Comparison of ENCODE assay signal across 8 cellular contexts in the genomic region with DNA sequence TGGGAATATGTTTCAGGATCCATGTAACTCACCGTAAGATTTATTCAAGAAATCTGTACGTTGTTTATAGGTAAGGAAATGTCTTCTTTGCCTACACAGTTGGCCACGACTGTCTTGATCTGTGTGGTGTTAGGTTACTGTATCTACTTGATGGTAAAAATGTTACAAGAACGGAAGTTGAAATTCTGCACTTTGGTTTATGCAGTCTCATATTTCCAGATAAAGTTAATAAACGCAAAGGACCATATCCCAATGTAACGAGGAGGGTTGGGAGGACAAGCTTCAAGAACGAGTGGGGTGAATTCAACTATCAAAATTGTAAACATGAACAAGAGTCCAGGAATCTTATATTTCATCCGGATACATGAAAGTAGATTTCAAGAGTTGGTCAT. TPM values are rescaled to one million over a fixed set of nuclear protein-coding genes. Genes with fewer than 3 reads are reported as not detected.
DNase-seq lines count a peak whose midpoint lies in the region; ATAC-seq lines count a peak whose summit lies in the region.

No MANE protein-coding gene starts in this region.

- peak overlapping the region; percentile 99 for H3K27ac Mint-ChIP-seq in activated CD4-positive, alpha-beta T cell treated with anti-CD3 and anti-CD28 coated beads, Interleukin-2, amount 10 ng/mL, durations not matched to agents 7 days and 5 days
- peak overlapping the region; percentile 96 for H3K27ac Mint-ChIP-seq in activated CD4-positive, alpha-beta memory T cell treated with anti-CD3 and anti-CD28 coated beads, Interleukin-2, amount 10 ng/mL, durations not matched to agents 7 days and 5 days
- peak overlapping the region; percentile 94 for H3K27ac Mint-ChIP-seq in stimulated activated effector memory CD8-positive, alpha-beta T cell treated with anti-CD3 and anti-CD28 coated beads, Interleukin-12 subunit alpha, Interleukin-12 subunit beta, amount 100 ng/mL, for 72 hours

- no peaks in the 10 kb centered on the region for H3K9me3 Mint-ChIP-seq in activated CD4-positive, alpha-beta T cell treated with anti-CD3 and anti-CD28 coated beads, Interleukin-2, amount 10 ng/mL, durations not matched to agents 7 days and 5 days
- H3K9me3 Mint-ChIP-seq in activated CD4-positive, alpha-beta memory T cell treated with anti-CD3 and anti-CD28 coated beads, Interleukin-2, amount 10 ng/mL, durations not matched to agents 7 days and 5 days: no peaks in the 10 kb centered on the region
- no peaks in the 10 kb centered on the region for H3K9me3 Mint-ChIP-seq in stimulated activated effector memory CD8-positive, alpha-beta T cell treated with anti-CD3 and anti-CD28 coated beads, Interleukin-12 subunit alpha, Interleukin-12 subunit beta, amount 100 ng/mL, for 72 hours

- H3K4me3 Mint-ChIP-seq in activated CD4-positive, alpha-beta T cell treated with anti-CD3 and anti-CD28 coated beads, Interleukin-2, amount 10 ng/mL, durations not matched to agents 7 days and 5 days: peak overlapping the region; percentile 99
- peak overlapping the region; percentile 100 for H3K4me3 Mint-ChIP-seq in activated CD4-positive, alpha-beta memory T cell treated with anti-CD3 and anti-CD28 coated beads, Interleukin-2, amount 10 ng/mL, durations not matched to agents 7 days and 5 days
- no peak overlapping the region for H3K4me3 Mint-ChIP-seq in stimulated activated effector memory CD8-positive, alpha-beta T cell treated with anti-CD3 and anti-CD28 coated beads, Interleukin-12 subunit alpha, Interleukin-12 subunit beta, amount 100 ng/mL, for 72 hours

- DNase-seq in activated CD4-positive, alpha-beta T cell treated with anti-CD3 and anti-CD28 coated beads, Interleukin-2, amount 10 ng/mL, durations not matched to agents 7 days and 5 days: no peak
- no peak for DNase-seq in activated CD4-positive, alpha-beta T cell treated with anti-CD3 and anti-CD28 coated beads, Interleukin-2, amount 50 U/mL, for 1 hour
- no peak for DNase-seq in activated CD4-positive, alpha-beta memory T cell treated with anti-CD3 and anti-CD28 coated beads, Interleukin-2, amount 10 ng/mL, durations not matched to agents 7 days and 5 days
- DNase-seq in iPS DF 6.9 (ENCODE audit: low read depth, low spot score) (no peak), OCI-M1 (lab: John Stamatoyannopoulos, UW) (no peak), NCI-H774 (lab: John Stamatoyannopoulos, UW) (no peak), mucosa of gallbladder (ENCODE audit: low spot score) (no peak)
- DNase-seq in stimulated activated effector memory CD8-positive, alpha-beta T cell treated with anti-CD3 and anti-CD28 coated beads, Interleukin-12 subunit alpha, Interleukin-12 subunit beta, amount 100 ng/mL, for 72 hours (ENCODE audit: low spot score in 2 of 2): no peak

- ATAC-seq in stimulated activated effector memory CD8-positive, alpha-beta T cell treated with anti-CD3 and anti-CD28 coated beads, Interleukin-12 subunit alpha, Interleukin-12 subunit beta, amount 100 ng/mL, for 72 hours: no peak

- H3K4me1 Mint-ChIP-seq in activated CD4-positive, alpha-beta T cell treated with anti-CD3 and anti-CD28 coated beads, Interleukin-2, amount 10 ng/mL, durations not matched to agents 7 days and 5 days: peaks cover 23% of the 10 kb centered on the region
- H3K4me1 Mint-ChIP-seq in activated CD4-positive, alpha-beta memory T cell treated with anti-CD3 and anti-CD28 coated beads, Interleukin-2, amount 10 ng/mL, durations not matched to agents 7 days and 5 days: peaks cover 17% of the 10 kb centered on the region
- H3K4me1 Mint-ChIP-seq in stimulated activated effector memory CD8-positive, alpha-beta T cell treated with anti-CD3 and anti-CD28 coated beads, Interleukin-12 subunit alpha, Interleukin-12 subunit beta, amount 100 ng/mL, for 72 hours: peaks cover 25% of the 10 kb centered on the region

- H3K27me3 Mint-ChIP-seq in activated CD4-positive, alpha-beta T cell treated with anti-CD3 and anti-CD28 coated beads, Interleukin-2, amount 10 ng/mL, durations not matched to agents 7 days and 5 days: no peaks in the 10 kb centered on the region
- no peaks in the 10 kb centered on the region for H3K27me3 Mint-ChIP-seq in activated CD4-positive, alpha-beta memory T cell treated with anti-CD3 and anti-CD28 coated beads, Interleukin-2, amount 10 ng/mL, durations not matched to agents 7 days and 5 days

- peaks cover 3% of the 10 kb centered on the region; the same call in 1 of the 2 replicates for H3K4me1 ChIP-seq in iPS DF 6.9 (ENCODE audit: control insufficient read depth, insufficient read depth, low read length)

- H3K4me3 ChIP-seq in iPS DF 6.9 (ENCODE audit: low read length): peak overlapping the region; percentile 98; the same call in 1 of the 2 replicates

- H3K27me3 ChIP-seq in iPS DF 6.9 (ENCODE audit: control insufficient read depth, insufficient read depth, low read length): no peaks in the 10 kb centered on the region

- no peak overlapping the region for H3K27ac ChIP-seq in iPS DF 6.9 (ENCODE audit: low read length)

- no CpG with 5 or more reads among the region's 8 CpGs for WGBS in iPS DF 6.9 (ENCODE audit: insufficient coverage, insufficient read length)

- no peaks in the 10 kb centered on the region for H3K36me3 ChIP-seq in iPS DF 6.9 (ENCODE audit: control insufficient read depth, insufficient read depth, low read length)

- POLR2A ChIA-PET in activated CD4-positive, alpha-beta T cell treated with anti-CD3 and anti-CD28 coated beads, Interleukin-2, amount 10 ng/mL, durations not matched to agents 7 days and 5 days (lab: Charles Lee): no interaction called here
- POLR2A ChIA-PET in activated CD4-positive, alpha-beta memory T cell treated with anti-CD3 and anti-CD28 coated beads, Interleukin-2, amount 10 ng/mL, durations not matched to agents 7 days and 5 days (lab: Charles Lee): interaction anchor here (1.0 to 6.3 kb wide), 6 partner anchors 9 to 181 kb away, joined by 4 to 58 read pairs (median 5); a partner anchor contains a TSS

- H3K9me3 ChIP-seq in iPS DF 6.9 (ENCODE audit: control insufficient read depth, insufficient read depth, low read length): no peaks in the 10 kb centered on the region

- CTCF ChIA-PET in activated CD4-positive, alpha-beta T cell treated with anti-CD3 and anti-CD28 coated beads, Interleukin-2, amount 10 ng/mL, durations not matched to agents 7 days and 5 days (lab: Charles Lee): interaction anchor here (0.5 kb wide), 1 partner anchor 90 kb away, joined by 3 read pairs; no protein-coding TSS in a partner anchor
- CTCF ChIA-PET in activated CD4-positive, alpha-beta memory T cell treated with anti-CD3 and anti-CD28 coated beads, Interleukin-2, amount 10 ng/mL, durations not matched to agents 7 days and 5 days (lab: Charles Lee): interaction anchor here (0.6 to 4.9 kb wide), 4 partner anchors 25 to 50 kb away, joined by 3 to 26 read pairs (median 4); a partner anchor contains a TSS

- H3K36me3 Mint-ChIP-seq in activated CD4-positive, alpha-beta T cell treated with anti-CD3 and anti-CD28 coated beads, Interleukin-2, amount 10 ng/mL, durations not matched to agents 7 days and 5 days (ENCODE audit: low read depth): peaks cover 1% of the 10 kb centered on the region
- peaks cover 13% of the 10 kb centered on the region for H3K36me3 Mint-ChIP-seq in activated CD4-positive, alpha-beta memory T cell treated with anti-CD3 and anti-CD28 coated beads, Interleukin-2, amount 10 ng/mL, durations not matched to agents 7 days and 5 days (ENCODE audit: low read depth)
- H3K36me3 Mint-ChIP-seq in stimulated activated effector memory CD8-positive, alpha-beta T cell treated with anti-CD3 and anti-CD28 coated beads, Interleukin-12 subunit alpha, Interleukin-12 subunit beta, amount 100 ng/mL, for 72 hours: peaks cover 15% of the 10 kb centered on the region

RNA-seq across cellular contexts. Expression of a gene that starts 1.0 kb away (rescaled TPM):
- 10 to 100 TPM; 18.3 to 20.4 TPM for total RNA-seq in activated CD4-positive, alpha-beta T cell treated with anti-CD3 and anti-CD28 coated beads, Interleukin-2, amount 10 ng/mL, durations not matched to agents 7 days and 5 days
- total RNA-seq in activated CD4-positive, alpha-beta memory T cell treated with anti-CD3 and anti-CD28 coated beads, Interleukin-2, amount 10 ng/mL, durations not matched to agents 7 days and 5 days: 10 to 100 TPM; 19.9 to 20.1 TPM
- 18.6 TPM for total RNA-seq in mucosa of gallbladder

RNA-seq across cellular contexts. Expression of a gene that starts 50.6 kb away (rescaled TPM):
- total RNA-seq in activated CD4-positive, alpha-beta T cell treated with anti-CD3 and anti-CD28 coated beads, Interleukin-2, amount 10 ng/mL, durations not matched to agents 7 days and 5 days: 10 to 100 TPM; 91.4 to 95.2 TPM
- 100 to 1,000 TPM; 104 to 106 TPM for total RNA-seq in activated CD4-positive, alpha-beta memory T cell treated with anti-CD3 and anti-CD28 coated beads, Interleukin-2, amount 10 ng/mL, durations not matched to agents 7 days and 5 days
- total RNA-seq in mucosa of gallbladder: 78.6 TPM

RNA-seq across cellular contexts. Expression of a gene that starts 51.4 kb away (rescaled TPM):
- total RNA-seq in activated CD4-positive, alpha-beta T cell treated with anti-CD3 and anti-CD28 coated beads, Interleukin-2, amount 10 ng/mL, durations not matched to agents 7 days and 5 days: 10 to 100 TPM; 40.7 to 41.7 TPM
- total RNA-seq in activated CD4-positive, alpha-beta memory T cell treated with anti-CD3 and anti-CD28 coated beads, Interleukin-2, amount 10 ng/mL, durations not matched to agents 7 days and 5 days: 10 to 100 TPM; 41.7 to 42.4 TPM
- 81.5 TPM for total RNA-seq in mucosa of gallbladder
